Comparison of ENCODE assay signal across 25 cellular contexts in genomic region chr19:49396738-49397505, GRCh38. TPM values are rescaled to one million over a fixed set of nuclear protein-coding genes. Genes with fewer than 3 reads are reported as not detected.
A peak's percentile ranks its signal among the peaks of the same experiment; 100 is the strongest.
DNase-seq lines count a peak whose midpoint lies in the region; ATAC-seq, FAIRE-seq and TF ChIP-seq lines count a peak whose summit lies in the region.
"Had no signal": no experiment of that assay in that cellular context is flagged by ENCODE, and none has a peak within 500 bp of the region (broad histone marks: within the 10 kb centered on the region; RNA-seq: fewer than 3 reads in every experiment).

No MANE protein-coding gene starts in this region.

- no peak for TF ChIP-seq EP300 in K562 (IDR thresholded peaks at IDR 0.05; ENCODE audit: low read length)

- no peak for ATAC-seq in K562

- H3K79me2 ChIP-seq in K562 (ENCODE audit: control insufficient read depth, insufficient read depth, low read length), result no peaks in the 10 kb centered on the region
- no peaks in the 10 kb centered on the region for H3K79me2 ChIP-seq in neural progenitor cell (ENCODE audit: low read depth)

- H3K36me3 Mint-ChIP-seq in activated naive CD4-positive, alpha-beta T cell treated with anti-CD3 and anti-CD28 coated beads, Interleukin-2, amount 50 U/mL, for 24 hours, result no peaks in the 10 kb centered on the region
- H3K36me3 Mint-ChIP-seq in activated naive CD4-positive, alpha-beta T cell treated with anti-CD3 and anti-CD28 coated beads for 36 hours (ENCODE audit: low read depth), result no peaks in the 10 kb centered on the region
- H3K36me3 Mint-ChIP-seq in neural progenitor cell, result no peaks in the 10 kb centered on the region
- H3K36me3 Mint-ChIP-seq: IgD-negative memory B cell had no signal

- peaks cover 24% of the 10 kb centered on the region for H3K4me1 Mint-ChIP-seq in activated naive CD4-positive, alpha-beta T cell treated with anti-CD3 and anti-CD28 coated beads, Interleukin-2, amount 50 U/mL, for 24 hours
- H3K4me1 Mint-ChIP-seq in activated naive CD4-positive, alpha-beta T cell treated with anti-CD3 and anti-CD28 coated beads for 36 hours (ENCODE audit: low read depth), result peaks cover 21% of the 10 kb centered on the region
- peaks cover 41% of the 10 kb centered on the region for H3K4me1 Mint-ChIP-seq in neural progenitor cell

- TF ChIP-seq CTCF in K562 (IDR thresholded peaks at IDR 0.05 in 2 of 3, conservative IDR thresholded peaks at IDR 0.05 in 1 of 3; ENCODE audit: insufficient read depth in 2 of 3, low read depth in 1 of 3, low read length in 3 of 3) (no peak), neural progenitor cell (IDR thresholded peaks at IDR 0.05) (no peak), lower leg skin (IDR thresholded peaks at IDR 0.05) (no peak)

- FAIRE-seq in K562 (lab: Jason Lieb, UNC), result no peak
- FAIRE-seq: G401.6 had no signal

- H3K27ac Mint-ChIP-seq in activated naive CD4-positive, alpha-beta T cell treated with anti-CD3 and anti-CD28 coated beads, Interleukin-2, amount 50 U/mL, for 24 hours, result peak overlapping the region; percentile 70
- H3K27ac Mint-ChIP-seq in activated naive CD4-positive, alpha-beta T cell treated with anti-CD3 and anti-CD28 coated beads for 36 hours, result no peak overlapping the region
- H3K27ac Mint-ChIP-seq in neural progenitor cell, result peak overlapping the region; percentile 69
- H3K27ac Mint-ChIP-seq: CD4-positive, alpha-beta T cell; IgD-negative memory B cell had no signal

- intact Hi-C loops in activated naive CD4-positive, alpha-beta T cell treated with anti-CD3 and anti-CD28 coated beads for 36 hours (cut with micrococcal nuclease), result no loop called here
- intact Hi-C loops in K562 (cut with micrococcal nuclease) (no loop called here), lower leg skin (cut with DNase I; ENCODE audit: low total_unique reads) (no loop called here)

- 23% methylated on average over 8 of the region's 8 CpGs for WGBS in K562 (ENCODE audit: insufficient coverage, low coverage, missing lambda C conversion rate)
- WGBS in lower leg skin, 2 donors, result 83 to 89% methylated on average over 8 of the region's 8 CpGs

- H3K4me3 Mint-ChIP-seq in activated naive CD4-positive, alpha-beta T cell treated with anti-CD3 and anti-CD28 coated beads, Interleukin-2, amount 50 U/mL, for 24 hours, result no peak overlapping the region
- H3K4me3 Mint-ChIP-seq in activated naive CD4-positive, alpha-beta T cell treated with anti-CD3 and anti-CD28 coated beads for 36 hours, result no peak overlapping the region
- H3K4me3 Mint-ChIP-seq in neural progenitor cell, result peak overlapping the region; percentile 16
- H3K4me3 Mint-ChIP-seq: CD4-positive, alpha-beta T cell; IgD-negative memory B cell had no signal

- H3K27me3 Mint-ChIP-seq in activated naive CD4-positive, alpha-beta T cell treated with anti-CD3 and anti-CD28 coated beads, Interleukin-2, amount 50 U/mL, for 24 hours, result no peaks in the 10 kb centered on the region
- H3K27me3 Mint-ChIP-seq in activated naive CD4-positive, alpha-beta T cell treated with anti-CD3 and anti-CD28 coated beads for 36 hours (ENCODE audit: low read depth), result peaks cover 3% of the 10 kb centered on the region
- H3K27me3 Mint-ChIP-seq in neural progenitor cell (ENCODE audit: insufficient read depth, low read depth), result peaks cover 17% of the 10 kb centered on the region
- H3K27me3 Mint-ChIP-seq: CD4-positive, alpha-beta T cell had no signal

- no TSS peak for BruUV-seq in K562 (replicated peaks; lab: Mats Ljungman, UMichigan)

- POLR2A ChIA-PET in K562 (lab: Yijun Ruan, JAX), result interaction anchor here (1.0 to 1.9 kb wide), 2 partner anchors 10 to 14 kb away, joined by 4 to 8 read pairs; no protein-coding TSS in a partner anchor

- in situ Hi-C loops in K562 (cut with MboI), result no loop called here

- no peaks in the 10 kb centered on the region for H4K20me1 ChIP-seq in K562 (replicated peaks; ENCODE audit: control insufficient read depth, insufficient read depth, low read length)
- H4K20me1 ChIP-seq in neural progenitor cell (ENCODE audit: low read depth), result no peaks in the 10 kb centered on the region

- CTCF ChIA-PET in activated naive CD4-positive, alpha-beta T cell treated with anti-CD3 and anti-CD28 coated beads for 36 hours (lab: Charles Lee), result no interaction called here
- CTCF ChIA-PET in K562 (lab: Yijun Ruan, JAX; ENCODE audit: low intra/inter-chr PET ratio), result interaction anchor here (0.6 kb wide), 2 partner anchors 11 to 74 kb away, joined by 3 to 4 read pairs; no protein-coding TSS in a partner anchor

- H3K4me2 ChIP-seq in K562 (ENCODE audit: insufficient read depth, low read length) (no peak overlapping the region), neural progenitor cell (no peak overlapping the region)

- H2AFZ ChIP-seq in K562 (ENCODE audit: low read depth, low read length), result no peak overlapping the region
- H2AFZ ChIP-seq in neural progenitor cell (replicated peaks), result no peak overlapping the region

- H3K9ac ChIP-seq in K562 (ENCODE audit: insufficient read depth in 1 of 2, low read depth in 2 of 2, low read length in 2 of 2) (peak overlapping the region in 1 of 2 experiments; percentile 76; a peak in 1 of 4 replicates), neural progenitor cell (no peak overlapping the region)

- TF ChIP-seq POLR2A in K562 (conservative IDR thresholded peaks at IDR 0.05) (no peak), lower leg skin (IDR thresholded peaks at IDR 0.05) (no peak)

- DNase-seq in activated naive CD4-positive, alpha-beta T cell treated with anti-CD3 and anti-CD28 coated beads for 36 hours, result no peak
- DNase-seq in K562 (ENCODE audit: extremely low read depth in 1 of 4, low spot score in 3 of 4), result no peak
- no peak for DNase-seq in neural progenitor cell (ENCODE audit: low spot score)
- DNase-seq in lower leg skin (ENCODE audit: low spot score in 2 of 2), result no peak
- DNase-seq in T-helper 1 cell, result no peak
- DNase-seq in NCI-H1930 (lab: John Stamatoyannopoulos, UW), result no peak
- DNase-seq in amniotic stem cell (lab: John Stamatoyannopoulos, UW), result no peak
- DNase-seq: 8988T; ACHN; CD4-positive, alpha-beta T cell; DMS53; NCI-H1048; NCI-H1417; NCI-H1694; NCI-H2081; NCI-H2227 treated with DMSO at 0.1 percent for 48 hours; Right ventricle myocardium superior; RPMI8226 had no signal

- no peaks in the 10 kb centered on the region for H3K9me3 Mint-ChIP-seq in activated naive CD4-positive, alpha-beta T cell treated with anti-CD3 and anti-CD28 coated beads, Interleukin-2, amount 50 U/mL, for 24 hours
- H3K9me3 Mint-ChIP-seq in activated naive CD4-positive, alpha-beta T cell treated with anti-CD3 and anti-CD28 coated beads for 36 hours, result no peaks in the 10 kb centered on the region
- H3K9me3 Mint-ChIP-seq in neural progenitor cell, result no peaks in the 10 kb centered on the region
- H3K9me3 Mint-ChIP-seq: CD4-positive, alpha-beta T cell; IgD-negative memory B cell had no signal

- H3K4me1 ChIP-seq in K562 (replicated peaks in 1 of 2; ENCODE audit: control insufficient read depth in 2 of 2, insufficient read depth in 2 of 2, low read length in 2 of 2), result peaks cover 0 to 21% of the 10 kb centered on the region in 2 experiments; a peak in 3 of 5 replicates
- peaks cover 28% of the 10 kb centered on the region for H3K4me1 ChIP-seq in neural progenitor cell
- H3K4me1 ChIP-seq: SJSA1 had no signal

- no peak for TF ChIP-seq RAD21 in K562 (CRISPR knock-in tag; conservative IDR thresholded peaks at IDR 0.05 in 1 of 2, IDR thresholded peaks at IDR 0.05 in 1 of 2)

- H3K9me1 ChIP-seq in K562 (ENCODE audit: control insufficient read depth, insufficient read depth, low read length), result no peaks in the 10 kb centered on the region

- no peaks in the 10 kb centered on the region for H3K36me3 ChIP-seq in K562 (ENCODE audit: control insufficient read depth, insufficient read depth, low read length)
- no peaks in the 10 kb centered on the region for H3K36me3 ChIP-seq in neural progenitor cell
- H3K36me3 ChIP-seq: SJSA1 had no signal

- H3F3A ChIP-seq in neural progenitor cell (ENCODE audit: low read depth), result peaks cover 23% of the 10 kb centered on the region

- no peaks in the 10 kb centered on the region for H3K27me3 ChIP-seq in K562 (ENCODE audit: control insufficient read depth in 2 of 2, insufficient read depth in 2 of 2, low read length in 2 of 2)
- H3K27me3 ChIP-seq in neural progenitor cell, result no peaks in the 10 kb centered on the region

- no peaks in the 10 kb centered on the region for H3K9me3 ChIP-seq in K562 (replicated peaks; ENCODE audit: control insufficient read depth, insufficient read depth, low read depth, low read length)
- H3K9me3 ChIP-seq in neural progenitor cell (ENCODE audit: low read depth), result no peaks in the 10 kb centered on the region
- H3K9me3 ChIP-seq: SJSA1 had no signal

- H3K4me3 ChIP-seq in K562 (no peak overlapping the region), neural progenitor cell (no peak overlapping the region), lower leg skin (ENCODE audit: low read depth, poor library complexity, severe bottlenecking) (no peak overlapping the region)
- H3K4me3 ChIP-seq: SJSA1 had no signal

- H3K27ac ChIP-seq in K562 (ENCODE audit: extremely low read depth, low read depth, low read length) (no peak overlapping the region), neural progenitor cell (no peak overlapping the region)
- H3K27ac ChIP-seq: SJSA1 had no signal

RNA-seq across cellular contexts. Expression of gene KASH5, which starts 8.9 kb away (rescaled TPM):
- 1 to 10 TPM; 2.4 to 3.2 TPM for total RNA-seq in activated naive CD4-positive, alpha-beta T cell treated with anti-CD3 and anti-CD28 coated beads for 36 hours
- 0.84 and 1.3 TPM in 2 replicates for total RNA-seq in K562 (2011; cell fraction: chromatin; rRNA removed; ENCODE audit: low replicate concordance)
- total RNA-seq in K562 (2011; cell fraction: nucleolus; rRNA removed), result 1.0 and 1.8 TPM in 2 replicates
- 0.44 and 0.61 TPM in 2 replicates for total RNA-seq in K562 (2011; cell fraction: nucleoplasm; rRNA removed)
- total RNA-seq in K562 (2014; rRNA removed), result 0.36 and 0.78 TPM in 2 replicates
- 0.26 and 0.44 TPM in 2 replicates for total RNA-seq in K562 (2014; rRNA removed; fragmentation: Illumina TruSeq; extraction: Trizol)
- total RNA-seq in K562 (2015; rRNA removed; fragmentation: Illumina TruSeq; extraction: Trizol), result 0.07 and 0.41 TPM in 2 replicates
- total RNA-seq in K562 (2021), result 0.20 and 0.60 TPM in 2 replicates
- polyA plus RNA-seq in K562 (2011; rRNA removed), result 0.60 and 0.70 TPM in 2 replicates
- polyA plus RNA-seq in K562 (2011; cell fraction: cytosol; rRNA removed), result 0.54 and 1.3 TPM in 2 replicates
- 1.9 and 2.2 TPM in 2 replicates for polyA plus RNA-seq in K562 (2011; cell fraction: nucleus; rRNA removed)
- polyA plus RNA-seq in K562 (2012), result 0.44 and 1.5 TPM in 2 replicates
- 0.19 and 0.31 TPM in 2 replicates for polyA plus RNA-seq in K562 (2014; fragmentation: Illumina TruSeq; extraction: Trizol)
- under 1 TPM in 1 of 2 experiments, not detected in 1; 0.13 TPM for polyA plus RNA-seq in K562 (2014; fragmentation: Nextera tagmentation; extraction: Ambion mirVana)
- 0.84 and 3.2 TPM in 2 replicates for polyA plus RNA-seq in K562 (2014; rRNA removed)
- 0.12 and 0.14 TPM in 2 replicates for polyA minus RNA-seq in K562 (2011; rRNA and poly(A)+ RNA removed)
- not detected in 2 replicates for polyA minus RNA-seq in K562 (2011; cell fraction: cytosol; rRNA and poly(A)+ RNA removed)
- not detected in 2 replicates for polyA minus RNA-seq in K562 (2011; cell fraction: nucleus; rRNA and poly(A)+ RNA removed)
- 0.59 TPM in 1 of 2 replicates, not detected in the other for total RNA-seq in neural progenitor cell (ENCODE audit: low replicate concordance)
- not detected for total RNA-seq in lower leg skin
- total RNA-seq: CD4-positive, alpha-beta T cell; H4; NCI-H460; Right ventricle myocardium superior; SJSA1 had no signal
- polyA plus RNA-seq: BJ, IgD-negative memory B cell had no signal

RNA-seq across cellular contexts. Expression of gene PTH2, which starts 26.3 kb away (rescaled TPM):
- not detected for total RNA-seq in activated naive CD4-positive, alpha-beta T cell treated with anti-CD3 and anti-CD28 coated beads for 36 hours
- not detected in 2 replicates for total RNA-seq in K562 (2011; cell fraction: chromatin; rRNA removed; ENCODE audit: low replicate concordance)
- not detected in 2 replicates for total RNA-seq in K562 (2011; cell fraction: nucleolus; rRNA removed)
- not detected in 2 replicates for total RNA-seq in K562 (2011; cell fraction: nucleoplasm; rRNA removed)
- total RNA-seq in K562 (2014; rRNA removed), result 0.61 TPM in 1 of 2 replicates, not detected in the other
- total RNA-seq in K562 (2014; rRNA removed; fragmentation: Illumina TruSeq; extraction: Trizol), result not detected in 2 replicates
- not detected in 2 replicates for total RNA-seq in K562 (2015; rRNA removed; fragmentation: Illumina TruSeq; extraction: Trizol)
- total RNA-seq in K562 (2021), result 0.60 and 1.3 TPM in 2 replicates
- polyA plus RNA-seq in K562 (2011; rRNA removed), result not detected in 2 replicates
- polyA plus RNA-seq in K562 (2011; cell fraction: cytosol; rRNA removed), result 0.29 and 0.64 TPM in 2 replicates
- 0.70 TPM in 1 of 2 replicates, not detected in the other for polyA plus RNA-seq in K562 (2011; cell fraction: nucleus; rRNA removed)
- 0.39 TPM in 1 of 2 replicates, not detected in the other for polyA plus RNA-seq in K562 (2012)
- polyA plus RNA-seq in K562 (2014; fragmentation: Illumina TruSeq; extraction: Trizol), result not detected in 2 replicates
- polyA plus RNA-seq in K562 (2014; fragmentation: Nextera tagmentation; extraction: Ambion mirVana), result not detected
- polyA plus RNA-seq in K562 (2014; rRNA removed), result not detected in 2 replicates
- not detected in 2 replicates for polyA minus RNA-seq in K562 (2011; rRNA and poly(A)+ RNA removed)
- polyA minus RNA-seq in K562 (2011; cell fraction: cytosol; rRNA and poly(A)+ RNA removed), result not detected in 2 replicates
- polyA minus RNA-seq in K562 (2011; cell fraction: nucleus; rRNA and poly(A)+ RNA removed), result not detected in 2 replicates
- total RNA-seq in neural progenitor cell (ENCODE audit: low replicate concordance), result not detected in 2 replicates
- total RNA-seq in lower leg skin, result not detected
- total RNA-seq: CD4-positive, alpha-beta T cell; H4; NCI-H460; Right ventricle myocardium superior; SJSA1 had no signal
- polyA plus RNA-seq: BJ, IgD-negative memory B cell had no signal

RNA-seq across cellular contexts. Expression of gene GFY, which starts 28.3 kb away (rescaled TPM):
- not detected for total RNA-seq in activated naive CD4-positive, alpha-beta T cell treated with anti-CD3 and anti-CD28 coated beads for 36 hours
- total RNA-seq in K562 (2011; cell fraction: chromatin; rRNA removed; ENCODE audit: low replicate concordance), result 1.3 and 1.6 TPM in 2 replicates
- 0.67 and 0.92 TPM in 2 replicates for total RNA-seq in K562 (2011; cell fraction: nucleolus; rRNA removed)
- total RNA-seq in K562 (2011; cell fraction: nucleoplasm; rRNA removed), result 0.92 and 1.2 TPM in 2 replicates
- 0.12 TPM in 1 of 2 replicates, not detected in the other for total RNA-seq in K562 (2014; rRNA removed)
- total RNA-seq in K562 (2014; rRNA removed; fragmentation: Illumina TruSeq; extraction: Trizol), result not detected in 2 replicates
- 0.07 TPM in 1 of 2 replicates, not detected in the other for total RNA-seq in K562 (2015; rRNA removed; fragmentation: Illumina TruSeq; extraction: Trizol)
- total RNA-seq in K562 (2021), result 0.11 TPM in 1 of 2 replicates, not detected in the other
- 0.19 and 0.26 TPM in 2 replicates for polyA plus RNA-seq in K562 (2011; rRNA removed)
- polyA plus RNA-seq in K562 (2011; cell fraction: cytosol; rRNA removed), result 0.18 and 0.30 TPM in 2 replicates
- polyA plus RNA-seq in K562 (2011; cell fraction: nucleus; rRNA removed), result 1.8 and 2.6 TPM in 2 replicates
- 0.33 and 0.53 TPM in 2 replicates for polyA plus RNA-seq in K562 (2012)
- polyA plus RNA-seq in K562 (2014; fragmentation: Illumina TruSeq; extraction: Trizol), result 0.33 and 0.40 TPM in 2 replicates
- under 1 TPM in 1 of 2 experiments, not detected in 1; 0.06 TPM for polyA plus RNA-seq in K562 (2014; fragmentation: Nextera tagmentation; extraction: Ambion mirVana)
- 0.11 and 0.33 TPM in 2 replicates for polyA plus RNA-seq in K562 (2014; rRNA removed)
- polyA minus RNA-seq in K562 (2011; rRNA and poly(A)+ RNA removed), result not detected in 2 replicates
- not detected in 2 replicates for polyA minus RNA-seq in K562 (2011; cell fraction: cytosol; rRNA and poly(A)+ RNA removed)
- 0.27 and 0.56 TPM in 2 replicates for polyA minus RNA-seq in K562 (2011; cell fraction: nucleus; rRNA and poly(A)+ RNA removed)
- total RNA-seq in neural progenitor cell (ENCODE audit: low replicate concordance), result 0.09 TPM in 1 of 2 replicates, not detected in the other
- not detected for total RNA-seq in lower leg skin
- total RNA-seq: CD4-positive, alpha-beta T cell; H4; NCI-H460; Right ventricle myocardium superior; SJSA1 had no signal
- polyA plus RNA-seq: BJ, IgD-negative memory B cell had no signal

RNA-seq across cellular contexts. Expression of gene DKKL1, which starts 33.2 kb away (rescaled TPM):
- not detected for total RNA-seq in activated naive CD4-positive, alpha-beta T cell treated with anti-CD3 and anti-CD28 coated beads for 36 hours
- total RNA-seq in K562 (2011; cell fraction: chromatin; rRNA removed; ENCODE audit: low replicate concordance), result 1.1 and 1.3 TPM in 2 replicates
- 1.3 and 1.7 TPM in 2 replicates for total RNA-seq in K562 (2011; cell fraction: nucleolus; rRNA removed)
- 1.3 and 2.3 TPM in 2 replicates for total RNA-seq in K562 (2011; cell fraction: nucleoplasm; rRNA removed)
- total RNA-seq in K562 (2014; rRNA removed) (1.4 and 1.7 TPM in 2 replicates), K562 (2014; rRNA removed; fragmentation: Illumina TruSeq; extraction: Trizol) (0.44 and 0.61 TPM in 2 replicates), K562 (2015; rRNA removed; fragmentation: Illumina TruSeq; extraction: Trizol) (0.62 and 0.90 TPM in 2 replicates), K562 (2021) (0.69 and 1.3 TPM in 2 replicates), neural progenitor cell (ENCODE audit: low replicate concordance) (3.0 and 5.6 TPM in 2 replicates), lower leg skin (1 to 10 TPM in 1 of 4 donors, not detected in 3; 3.0 TPM)
- polyA plus RNA-seq in K562 (2011; rRNA removed) (1.4 and 1.5 TPM in 2 replicates), K562 (2014; fragmentation: Illumina TruSeq; extraction: Trizol) (0.30 and 0.52 TPM in 2 replicates), K562 (2014; fragmentation: Nextera tagmentation; extraction: Ambion mirVana) (under 1 TPM; 0.15 to 0.34 TPM), K562 (2014; rRNA removed) (0.44 and 0.96 TPM in 2 replicates)
- polyA plus RNA-seq in K562 (2011; cell fraction: cytosol; rRNA removed), result 1.0 and 1.1 TPM in 2 replicates
- polyA plus RNA-seq in K562 (2011; cell fraction: nucleus; rRNA removed), result 1.4 TPM in 2 replicates
- 0.56 and 1.2 TPM in 2 replicates for polyA plus RNA-seq in K562 (2012)
- polyA minus RNA-seq in K562 (2011; rRNA and poly(A)+ RNA removed), result 0.66 and 0.70 TPM in 2 replicates
- polyA minus RNA-seq in K562 (2011; cell fraction: cytosol; rRNA and poly(A)+ RNA removed), result 1.9 TPM in 1 of 2 replicates, not detected in the other
- polyA minus RNA-seq in K562 (2011; cell fraction: nucleus; rRNA and poly(A)+ RNA removed), result not detected in 2 replicates
- total RNA-seq: CD4-positive, alpha-beta T cell; NCI-H460; Right ventricle myocardium superior had no signal

RNA-seq across cellular contexts. Expression of gene TEAD2, which starts 34.7 kb away (rescaled TPM):
- total RNA-seq in activated naive CD4-positive, alpha-beta T cell treated with anti-CD3 and anti-CD28 coated beads for 36 hours, result under 1 TPM in 1 of 2 experiments, not detected in 1; 0.20 TPM
- total RNA-seq in K562 (2011; cell fraction: chromatin; rRNA removed; ENCODE audit: low replicate concordance), result 12.9 and 26.4 TPM in 2 replicates
- 12.1 and 13.3 TPM in 2 replicates for total RNA-seq in K562 (2011; cell fraction: nucleolus; rRNA removed)
- 15.0 and 16.8 TPM in 2 replicates for total RNA-seq in K562 (2011; cell fraction: nucleoplasm; rRNA removed)
- total RNA-seq in K562 (2014; rRNA removed), result 14.7 and 15.3 TPM in 2 replicates
- total RNA-seq in K562 (2014; rRNA removed; fragmentation: Illumina TruSeq; extraction: Trizol), result 11.2 and 12.6 TPM in 2 replicates
- total RNA-seq in K562 (2015; rRNA removed; fragmentation: Illumina TruSeq; extraction: Trizol), result 12.7 and 13.9 TPM in 2 replicates
- total RNA-seq in K562 (2021), result 19.5 and 20.7 TPM in 2 replicates
- polyA plus RNA-seq in K562 (2011; rRNA removed), result 10.7 and 12.4 TPM in 2 replicates
- polyA plus RNA-seq in K562 (2011; cell fraction: cytosol; rRNA removed), result 11.2 and 17.7 TPM in 2 replicates
- polyA plus RNA-seq in K562 (2011; cell fraction: nucleus; rRNA removed), result 9.4 and 15.6 TPM in 2 replicates
- polyA plus RNA-seq in K562 (2012), result 15.9 and 17.9 TPM in 2 replicates
- 25.4 and 27.0 TPM in 2 replicates for polyA plus RNA-seq in K562 (2014; fragmentation: Illumina TruSeq; extraction: Trizol)
- polyA plus RNA-seq in K562 (2014; fragmentation: Nextera tagmentation; extraction: Ambion mirVana), result 1 to 10 TPM; 1.6 to 1.8 TPM
- polyA plus RNA-seq in K562 (2014; rRNA removed), result 14.2 and 18.8 TPM in 2 replicates
- 7.2 and 9.5 TPM in 2 replicates for polyA minus RNA-seq in K562 (2011; rRNA and poly(A)+ RNA removed)
- 10.4 and 14.6 TPM in 2 replicates for polyA minus RNA-seq in K562 (2011; cell fraction: cytosol; rRNA and poly(A)+ RNA removed)
- 4.8 and 6.9 TPM in 2 replicates for polyA minus RNA-seq in K562 (2011; cell fraction: nucleus; rRNA and poly(A)+ RNA removed)
- 125 and 193 TPM in 2 replicates for total RNA-seq in neural progenitor cell (ENCODE audit: low replicate concordance)
- 10 to 100 TPM in 2 of 4 donors, 1 to 10 TPM in 2; 1.3 to 17.6 (median 9.8) TPM for total RNA-seq in lower leg skin
- total RNA-seq: CD4-positive, alpha-beta T cell had no signal
